ENCODE assay signal across 25 cellular contexts in the genomic region with DNA sequence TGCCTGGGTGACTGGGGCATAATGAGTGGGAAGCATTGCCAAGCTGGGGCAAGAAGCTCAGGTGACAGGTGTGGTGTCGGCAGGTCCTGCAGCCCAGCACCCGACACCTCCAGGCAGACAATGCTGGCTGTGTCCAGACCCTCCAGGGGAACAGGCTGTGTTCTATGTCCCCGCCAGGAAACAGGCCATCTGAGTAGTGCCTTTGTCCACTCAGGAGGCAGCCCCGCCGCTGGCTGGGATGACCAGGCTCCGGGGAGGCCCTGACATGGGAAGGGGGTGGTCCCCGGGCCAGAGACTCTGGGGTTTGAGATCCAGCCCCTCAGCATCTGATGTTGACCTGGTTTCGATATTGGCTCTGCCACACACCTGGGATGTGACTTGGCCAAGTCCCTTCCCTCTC.
"Had no signal": no experiment of that assay in that cellular context is flagged by ENCODE, and none has a peak within 500 bp of the region (broad histone marks: within the 10 kb centered on the region; RNA-seq: fewer than 3 reads in every experiment).

No MANE protein-coding gene starts in this region.

- H3K27me3 ChIP-seq: heart left ventricle, ovary, stomach, tibial artery had no signal

- H3K9me3 ChIP-seq: heart left ventricle, left ventricle myocardium inferior, neutrophil, ovary, prostate gland, stomach, tibial artery had no signal

- H3K36me3 ChIP-seq: neutrophil, ovary, prostate gland had no signal

- H3K4me3 ChIP-seq: heart left ventricle, left ventricle myocardium inferior, ovary, prostate gland, smooth muscle cell, stomach, tibial artery had no signal

- H3K27ac ChIP-seq: heart left ventricle, left ventricle myocardium inferior, neutrophil, ovary, prostate gland, stomach, tibial artery had no signal

- ATAC-seq: activated naive CD4-positive, alpha-beta T cell treated with anti-CD3 and anti-CD28 coated beads, Interleukin-2, amount 50 U/mL, for 72 hours; esophagus mucosa; heart left ventricle; stimulated activated naive B cell treated with anti-CD40 and anti-IgM and Interleukin-4, amounts not matched to agents 10 μg/mL and 1 μg/mL and 100 μg/mL, for 72 hours had no signal

- DNase-seq: activated CD4-positive, alpha-beta memory T cell treated with anti-CD3 and anti-CD28 coated beads for 36 hours; activated CD4-positive, alpha-beta T cell treated with anti-CD3 and anti-CD28 coated beads, Interleukin-2, amount 10 ng/mL, durations not matched to agents 24 days and 14 days; activated CD4-positive, CD25-positive, alpha-beta regulatory T cell treated with anti-CD3 and anti-CD28 coated beads, Interleukin-2, amount 50 U/mL, for 72 hours; activated CD8-positive, alpha-beta memory T cell treated with anti-CD3 and anti-CD28 coated beads, Interleukin-2, amount 50 U/mL, for 4 hours; activated effector memory CD4-positive, alpha-beta T cell treated with anti-CD3 and anti-CD28 coated beads, Interleukin-2, amount 50 U/mL, for 16 hours; activated T-cell treated with anti-CD3 and anti-CD28 coated beads, Interleukin-2, amount 50 U/mL, for 1 hour; anterior cingulate cortex; cerebellar nuclear complex; cortex of kidney; foreskin fibroblast; heart left ventricle; immature natural killer cell; left ventricle myocardium inferior; ovary; retina; stimulated activated CD4-positive, alpha-beta T cell treated with anti-CD3 and anti-CD28 coated beads, Interleukin-2, amount 100 ng/mL, for 24 hours; stimulated activated naive B cell treated with anti-CD40 and anti-IgM and Interleukin-4, amounts not matched to agents 10 μg/mL and 1 μg/mL and 100 μg/mL, for 72 hours; stomach; T-helper 2 cell; tibial artery had no signal

- H3K4me1 ChIP-seq: prostate gland had no signal
